In the genomic region with DNA sequence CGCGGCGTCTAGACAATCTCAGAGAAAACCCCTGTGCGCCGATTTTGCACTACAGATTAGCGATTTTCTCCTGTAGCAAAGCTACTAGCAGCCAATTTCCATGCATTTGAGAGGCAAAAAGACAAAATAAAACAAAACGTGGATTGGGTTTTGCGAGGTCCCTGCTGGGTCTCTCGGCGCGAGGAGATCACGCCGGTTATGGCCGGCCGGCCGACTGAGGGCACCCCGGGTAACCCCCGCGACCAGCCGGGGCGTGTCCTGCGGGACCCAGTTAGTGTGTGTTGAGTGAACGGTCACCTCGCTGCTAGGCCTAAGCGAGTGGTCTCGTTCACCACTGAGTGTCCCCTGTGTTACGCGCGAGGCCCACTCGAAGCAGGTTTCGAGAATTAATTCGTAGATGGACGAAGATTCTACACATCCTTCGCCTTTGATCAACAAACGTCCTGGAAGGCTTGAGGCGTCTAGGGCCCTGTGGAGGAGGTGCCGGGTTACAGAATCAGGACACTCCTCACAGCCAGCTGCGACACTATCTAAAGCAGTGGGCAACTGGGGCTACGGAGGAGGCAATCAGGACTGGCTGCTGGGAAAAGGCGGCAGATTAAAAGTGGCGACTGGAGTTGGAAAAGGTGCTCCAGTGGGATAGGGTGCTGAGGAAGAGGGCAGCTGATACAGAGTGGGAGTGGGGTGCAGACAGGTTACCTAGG, we compare ENCODE assay signal across 8 cellular contexts. TPM values are rescaled to one million over a fixed set of nuclear protein-coding genes. Genes with fewer than 3 reads are reported as not detected.
DNase-seq lines count a peak whose midpoint lies in the region; ATAC-seq and TF ChIP-seq lines count a peak whose summit lies in the region.

No MANE protein-coding gene starts in this region.

- H3K9ac ChIP-seq in SK-N-SH (peak overlapping the region; percentile 97), neural progenitor cell (no peak overlapping the region)

- H3K4me1 ChIP-seq in SK-N-SH (ENCODE audit: control insufficient read depth in 1 of 2, insufficient read depth in 2 of 2, low read depth in 1 of 2, low read length in 1 of 2) (peaks cover 16 to 33% of the 10 kb centered on the region in 2 experiments; a peak in 2 of 4 replicates), neural progenitor cell (peaks cover 30% of the 10 kb centered on the region)

- TF ChIP-seq CTCF in SK-N-SH (IDR thresholded peaks at IDR 0.05) (no peak), neural progenitor cell (IDR thresholded peaks at IDR 0.05) (no peak)

- H2AFZ ChIP-seq in SK-N-SH (ENCODE audit: low read depth): peak overlapping the region; percentile 83
- peak overlapping the region; percentile 86 for H2AFZ ChIP-seq in neural progenitor cell (replicated peaks)

- no peaks in the 10 kb centered on the region for H3K27me3 ChIP-seq in SK-N-SH (ENCODE audit: insufficient read depth)
- H3K27me3 ChIP-seq in neural progenitor cell: no peaks in the 10 kb centered on the region

- H3K4me1 Mint-ChIP-seq in neural progenitor cell: peaks cover 40% of the 10 kb centered on the region

- H4K20me1 ChIP-seq in SK-N-SH (ENCODE audit: insufficient read depth) (peaks cover 33% of the 10 kb centered on the region), neural progenitor cell (ENCODE audit: low read depth) (peaks cover 38% of the 10 kb centered on the region)

- H3K9me3 Mint-ChIP-seq in neural progenitor cell: no peaks in the 10 kb centered on the region

- POLR2A ChIA-PET in SK-N-SH (lab: Yijun Ruan, JAX): interaction anchor here (0.6 to 1.9 kb wide), 4 partner anchors 14 to 101 kb away, joined by 3 to 8 read pairs (median 4); no protein-coding TSS in a partner anchor

- H3K27me3 Mint-ChIP-seq in neural progenitor cell (ENCODE audit: insufficient read depth, low read depth): peaks cover 3% of the 10 kb centered on the region

- peaks cover 52% of the 10 kb centered on the region for H3K79me2 ChIP-seq in SK-N-SH (ENCODE audit: insufficient read depth)
- peaks cover 48% of the 10 kb centered on the region for H3K79me2 ChIP-seq in neural progenitor cell (ENCODE audit: low read depth)

- no peak for TF ChIP-seq EP300 in SK-N-SH (IDR thresholded peaks at IDR 0.05; ENCODE audit: borderline replicate concordance in 1 of 2, low read depth in 1 of 2, low read length in 1 of 2)

- H3F3A ChIP-seq in SK-N-SH (replicated peaks; ENCODE audit: insufficient read depth) (peaks cover 9% of the 10 kb centered on the region), neural progenitor cell (ENCODE audit: low read depth) (peaks cover 35% of the 10 kb centered on the region)

- H3K27ac ChIP-seq in SK-N-SH (ENCODE audit: low read depth in 2 of 2, low read length in 1 of 2) (peak overlapping the region; percentile 92 to 95), neural progenitor cell (peak overlapping the region; percentile 68)

- DNase-seq in activated gamma-delta T cell treated with Interleukin-2 at 50 U/mL for 16 hours: peak; percentile 9
- no peak for DNase-seq in activated gamma-delta T cell (lab: John Stamatoyannopoulos, UW)
- peak; percentile 74 for DNase-seq in SK-N-SH
- DNase-seq in fibroblast of gingiva (ENCODE audit: low read depth): peak; percentile 26
- peak; percentile 65 for DNase-seq in neural progenitor cell (ENCODE audit: low spot score)
- DNase-seq in NCI-H187 treated with DMSO at 0.1 percent for 48 hours (lab: John Stamatoyannopoulos, UW): no peak
- DNase-seq in SKM-1 treated with dmso at 0.1 percent for 144 hours (lab: John Stamatoyannopoulos, UW; ENCODE audit: unreplicated experiment): no peak

- TF ChIP-seq RAD21 in SK-N-SH (IDR thresholded peaks at IDR 0.05; ENCODE audit: low read length): no peak

- 35% methylated on average over 39 of the region's 41 CpGs for WGBS in SK-N-SH (ENCODE audit: low lambda C conversion rate)

- H3K27ac Mint-ChIP-seq in neural progenitor cell: peak overlapping the region; percentile 98

- no peak for ATAC-seq in GM21423 (IDR thresholded peaks at IDR 0.05; ENCODE audit: unreplicated experiment)

- H3K36me3 Mint-ChIP-seq in neural progenitor cell: peaks cover 9% of the 10 kb centered on the region

- peak overlapping the region; percentile 98 for H3K4me2 ChIP-seq in SK-N-SH
- H3K4me2 ChIP-seq in neural progenitor cell: peak overlapping the region; percentile 87

- H3K4me3 Mint-ChIP-seq in neural progenitor cell: peak overlapping the region; percentile 93

- H3K36me3 ChIP-seq in SK-N-SH (replicated peaks in 1 of 2; ENCODE audit: control insufficient read depth in 1 of 2, insufficient read depth in 2 of 2, low read length in 1 of 2) (peaks cover 4 to 9% of the 10 kb centered on the region in 2 experiments), neural progenitor cell (no peaks in the 10 kb centered on the region)

- no peaks in the 10 kb centered on the region for H3K9me2 ChIP-seq in SK-N-SH

- no peaks in the 10 kb centered on the region for H3K9me3 ChIP-seq in SK-N-SH
- no peaks in the 10 kb centered on the region for H3K9me3 ChIP-seq in neural progenitor cell (ENCODE audit: low read depth)

- peak overlapping the region; percentile 75 to 83 for H3K4me3 ChIP-seq in SK-N-SH (ENCODE audit: low read depth in 2 of 2, low read length in 1 of 2)
- H3K4me3 ChIP-seq in neural progenitor cell: peak overlapping the region; percentile 100

- CTCF ChIA-PET in SK-N-SH (lab: Yijun Ruan, JAX): interaction anchor here (0.8 to 6.7 kb wide), 2 partner anchors 21 to 34 kb away, joined by 3 to 32 read pairs; no protein-coding TSS in a partner anchor

TF ChIP-seq in SK-N-SH, 30 proteins besides CTCF, POLR2A, EP300 and RAD21:
- TF ChIP-seq NFIC (IDR thresholded peaks at IDR 0.05; ENCODE audit: borderline replicate concordance) (no peak), EZH2phosphoT487 (IDR thresholded peaks at IDR 0.05; ENCODE audit: borderline replicate concordance, low read depth) (no peak), TCF12 (IDR thresholded peaks at IDR 0.05) (no peak), NRF1 (IDR thresholded peaks at IDR 0.05; ENCODE audit: low read depth, low read length) (no peak), POLR2AphosphoS5 (IDR thresholded peaks at IDR 0.05; ENCODE audit: low read depth, low read length) (no peak), YY1 (IDR thresholded peaks at IDR 0.05; ENCODE audit: low read depth) (0 out of 2 replicates have a peak, but pooled peaks have one; percentile 0), SIN3A (IDR thresholded peaks at IDR 0.05; ENCODE audit: borderline replicate concordance, low read depth, low read length) (no peak)
- TF ChIP-seq, protein P1, sequence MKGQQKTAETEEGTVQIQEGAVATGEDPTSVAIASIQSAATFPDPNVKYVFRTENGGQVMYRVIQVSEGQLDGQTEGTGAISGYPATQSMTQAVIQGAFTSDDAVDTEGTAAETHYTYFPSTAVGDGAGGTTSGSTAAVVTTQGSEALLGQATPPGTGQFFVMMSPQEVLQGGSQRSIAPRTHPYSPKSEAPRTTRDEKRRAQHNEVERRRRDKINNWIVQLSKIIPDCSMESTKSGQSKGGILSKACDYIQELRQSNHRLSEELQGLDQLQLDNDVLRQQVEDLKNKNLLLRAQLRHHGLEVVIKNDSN (IDR thresholded peaks at IDR 0.05; ENCODE audit: borderline replicate concordance, low read depth): no peak
- TF ChIP-seq, protein P2, sequence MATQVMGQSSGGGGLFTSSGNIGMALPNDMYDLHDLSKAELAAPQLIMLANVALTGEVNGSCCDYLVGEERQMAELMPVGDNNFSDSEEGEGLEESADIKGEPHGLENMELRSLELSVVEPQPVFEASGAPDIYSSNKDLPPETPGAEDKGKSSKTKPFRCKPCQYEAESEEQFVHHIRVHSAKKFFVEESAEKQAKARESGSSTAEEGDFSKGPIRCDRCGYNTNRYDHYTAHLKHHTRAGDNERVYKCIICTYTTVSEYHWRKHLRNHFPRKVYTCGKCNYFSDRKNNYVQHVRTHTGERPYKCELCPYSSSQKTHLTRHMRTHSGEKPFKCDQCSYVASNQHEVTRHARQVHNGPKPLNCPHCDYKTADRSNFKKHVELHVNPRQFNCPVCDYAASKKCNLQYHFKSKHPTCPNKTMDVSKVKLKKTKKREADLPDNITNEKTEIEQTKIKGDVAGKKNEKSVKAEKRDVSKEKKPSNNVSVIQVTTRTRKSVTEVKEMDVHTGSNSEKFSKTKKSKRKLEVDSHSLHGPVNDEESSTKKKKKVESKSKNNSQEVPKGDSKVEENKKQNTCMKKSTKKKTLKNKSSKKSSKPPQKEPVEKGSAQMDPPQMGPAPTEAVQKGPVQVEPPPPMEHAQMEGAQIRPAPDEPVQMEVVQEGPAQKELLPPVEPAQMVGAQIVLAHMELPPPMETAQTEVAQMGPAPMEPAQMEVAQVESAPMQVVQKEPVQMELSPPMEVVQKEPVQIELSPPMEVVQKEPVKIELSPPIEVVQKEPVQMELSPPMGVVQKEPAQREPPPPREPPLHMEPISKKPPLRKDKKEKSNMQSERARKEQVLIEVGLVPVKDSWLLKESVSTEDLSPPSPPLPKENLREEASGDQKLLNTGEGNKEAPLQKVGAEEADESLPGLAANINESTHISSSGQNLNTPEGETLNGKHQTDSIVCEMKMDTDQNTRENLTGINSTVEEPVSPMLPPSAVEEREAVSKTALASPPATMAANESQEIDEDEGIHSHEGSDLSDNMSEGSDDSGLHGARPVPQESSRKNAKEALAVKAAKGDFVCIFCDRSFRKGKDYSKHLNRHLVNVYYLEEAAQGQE (IDR thresholded peaks at IDR 0.05; ENCODE audit: low read depth, low read length): no peak
TF ChIP-seq in SK-N-SH: peak in this region for 1.

RNA-seq across cellular contexts. Expression of a gene that starts 0.8 kb away (rescaled TPM):
- polyA plus RNA-seq in SK-N-SH (2012; rRNA removed): 155 and 166 TPM in 2 replicates
- polyA plus RNA-seq in SK-N-SH (2012; cell fraction: cytosol; rRNA removed): 216 and 238 TPM in 2 replicates
- polyA plus RNA-seq in SK-N-SH (2012; cell fraction: nucleus; rRNA removed): 77.0 and 124 TPM in 2 replicates
- total RNA-seq in neural progenitor cell (ENCODE audit: low replicate concordance): 179 and 224 TPM in 2 replicates

RNA-seq across cellular contexts. Expression of a gene that starts 37.1 kb away (rescaled TPM):
- polyA plus RNA-seq in SK-N-SH (2012; rRNA removed): 81.0 and 106 TPM in 2 replicates
- 99.4 and 101 TPM in 2 replicates for polyA plus RNA-seq in SK-N-SH (2012; cell fraction: cytosol; rRNA removed)
- polyA plus RNA-seq in SK-N-SH (2012; cell fraction: nucleus; rRNA removed): 17.5 and 54.9 TPM in 2 replicates
- total RNA-seq in neural progenitor cell (ENCODE audit: low replicate concordance): 71.0 and 120 TPM in 2 replicates

Comparison
In these comparisons a context has a peak if more than half of its experiments do, and no peak if none do; other contexts are left out.
1. DNase-seq: peak in activated gamma-delta T cell treated with Interleukin-2 at 50 U/mL for 16 hours (single experiment), SK-N-SH (single experiment), fibroblast of gingiva (single experiment) and neural progenitor cell (single experiment); none in activated gamma-delta T cell (single experiment), NCI-H187 treated with DMSO at 0.1 percent for 48 hours (single experiment) and SKM-1 treated with dmso at 0.1 percent for 144 hours (single experiment).